10 cellular contexts compared by ENCODE assay signal in genomic region chr13:74128171-74128767, GRCh38. TPM values are rescaled to one million over a fixed set of nuclear protein-coding genes. Genes with fewer than 3 reads are reported as not detected.
DNase-seq lines count a peak whose midpoint lies in the region; ATAC-seq and TF ChIP-seq lines count a peak whose summit lies in the region.
"Had no signal": no experiment of that assay in that cellular context is flagged by ENCODE, and none has a peak within 500 bp of the region (broad histone marks: within the 10 kb centered on the region; RNA-seq: fewer than 3 reads in every experiment).

No MANE protein-coding gene starts in this region.

- no peak overlapping the region for H3K4me2 ChIP-seq in GM23338

- H3K27ac ChIP-seq in AG04450 (ENCODE audit: low read depth, low read length), result peak overlapping the region; percentile 50
- no peak overlapping the region for H3K27ac ChIP-seq in GM23338 (ENCODE audit: low read depth)
- no peak overlapping the region for H3K27ac ChIP-seq in liver (ENCODE audit: low read depth in 1 of 2, low read length in 2 of 2)
- no peak overlapping the region for H3K27ac ChIP-seq in uterus
- H3K27ac ChIP-seq: breast epithelium had no signal

- TF ChIP-seq RAD21 in liver (IDR thresholded peaks at IDR 0.05), result peak in 1 of 2 donors; percentile 32

- no peaks in the 10 kb centered on the region for H3K27me3 Mint-ChIP-seq in GM23338 (ENCODE audit: insufficient read depth, low read depth, poor library complexity)
- H3K27me3 Mint-ChIP-seq in activated T-helper 17 cell treated with anti-CD3 and anti-CD28 coated beads, Interleukin-2, amount 50 U/mL, for 72 hours, result no peaks in the 10 kb centered on the region

- no peak for TF ChIP-seq POLR2A in uterus (IDR thresholded peaks at IDR 0.05)

- H3K9me3 Mint-ChIP-seq in GM23338, result no peaks in the 10 kb centered on the region
- no peaks in the 10 kb centered on the region for H3K9me3 Mint-ChIP-seq in activated T-helper 17 cell treated with anti-CD3 and anti-CD28 coated beads, Interleukin-2, amount 50 U/mL, for 72 hours

- H3K4me3 ChIP-seq in AG04450 (ENCODE audit: low read depth, low read length) (no peak overlapping the region; the same call in 1 of the 2 replicates), GM23338 (no peak overlapping the region), liver (ENCODE audit: low read depth in 1 of 3, low read length in 3 of 3) (no peak overlapping the region), uterus (no peak overlapping the region)
- H3K4me3 ChIP-seq: breast epithelium had no signal

- peak; percentile 16 for DNase-seq in AG04450 (ENCODE audit: low read depth, low spot score)
- DNase-seq in GM23338 (ENCODE audit: low spot score), result no peak
- DNase-seq in NCI-H748 (lab: John Stamatoyannopoulos, UW; ENCODE audit: unreplicated experiment), result no peak
- DNase-seq in NCI-H526 (lab: John Stamatoyannopoulos, UW), result no peak
- no peak for DNase-seq in uterus
- DNase-seq: posterior cingulate gyrus had no signal

- TF ChIP-seq CTCF in AG04450 (IDR thresholded peaks at IDR 0.05; ENCODE audit: low read depth, low read length) (no peak), GM23338 (conservative IDR thresholded peaks at IDR 0.05; ENCODE audit: low read depth in 2 of 2) (no peak), liver (IDR thresholded peaks at IDR 0.05; ENCODE audit: low read depth, low read length, missing input control) (no peak), uterus (IDR thresholded peaks at IDR 0.05) (no peak)

- CTCF ChIA-PET in AG04450 (lab: Charles Lee), result interaction anchor here (0.8 to 1.1 kb wide), 4 partner anchors 189 to 1130 kb away, joined by 3 to 5 read pairs (median 4); no protein-coding TSS in a partner anchor

- H3K9me2 ChIP-seq in GM23338 (ENCODE audit: insufficient read depth), result no peaks in the 10 kb centered on the region

- no peak overlapping the region for H2AFZ ChIP-seq in GM23338

- H3K4me1 ChIP-seq in GM23338 (ENCODE audit: insufficient read depth) (peaks cover 9% of the 10 kb centered on the region; the same call in 1 of the 2 replicates), liver (ENCODE audit: control insufficient read depth in 4 of 4, insufficient read depth in 4 of 4, low read length in 3 of 4) (peaks cover 10 to 44% (median 35%) of the 10 kb centered on the region in 4 donors), uterus (no peaks in the 10 kb centered on the region)
- H3K4me1 ChIP-seq: breast epithelium had no signal

- peak overlapping the region; percentile 22 for H3K27ac Mint-ChIP-seq in GM23338
- peak overlapping the region; percentile 84 for H3K27ac Mint-ChIP-seq in activated T-helper 17 cell treated with anti-CD3 and anti-CD28 coated beads, Interleukin-2, amount 50 U/mL, for 72 hours

- POLR2A ChIA-PET in AG04450 (lab: Yijun Ruan, JAX), result no interaction called here

- peaks cover 84% of the 10 kb centered on the region for H3K79me2 ChIP-seq in GM23338 (replicated peaks; ENCODE audit: insufficient read depth)

- no peaks in the 10 kb centered on the region for H3K36me3 Mint-ChIP-seq in GM23338 (ENCODE audit: low read depth)
- H3K36me3 Mint-ChIP-seq in activated T-helper 17 cell treated with anti-CD3 and anti-CD28 coated beads, Interleukin-2, amount 50 U/mL, for 72 hours (ENCODE audit: low read depth), result peaks cover 20% of the 10 kb centered on the region

- ATAC-seq in GM23338, result no peak
- peak; percentile 72 for ATAC-seq in activated T-helper 17 cell treated with anti-CD3 and anti-CD28 coated beads, Interleukin-2, amount 50 U/mL, for 72 hours (replicated peaks)
- ATAC-seq in GM18861 (IDR thresholded peaks at IDR 0.05; ENCODE audit: unreplicated experiment), result no peak

- H3K4me3 Mint-ChIP-seq in GM23338, result no peak overlapping the region
- no peak overlapping the region for H3K4me3 Mint-ChIP-seq in activated T-helper 17 cell treated with anti-CD3 and anti-CD28 coated beads, Interleukin-2, amount 50 U/mL, for 72 hours

- H3K9ac ChIP-seq in liver (ENCODE audit: low read depth in 1 of 2, low read length in 2 of 2), result no peak overlapping the region

- intact Hi-C loops in uterus (cut with DNase I; ENCODE audit: low total_unique reads), result no loop called here

- H3K36me3 ChIP-seq in GM23338 (ENCODE audit: insufficient read depth) (no peaks in the 10 kb centered on the region), liver (ENCODE audit: control insufficient read depth in 4 of 4, insufficient read depth in 3 of 4, low read depth in 1 of 4, low read length in 3 of 4) (no peaks in the 10 kb centered on the region), uterus (no peaks in the 10 kb centered on the region)
- H3K36me3 ChIP-seq: breast epithelium had no signal

- H3K9me3 ChIP-seq in AG04450 (ENCODE audit: control insufficient read depth, insufficient read depth, low read length) (no peaks in the 10 kb centered on the region), liver (ENCODE audit: control insufficient read depth in 4 of 4, low read length in 3 of 4) (no peaks in the 10 kb centered on the region), uterus (no peaks in the 10 kb centered on the region)
- H3K9me3 ChIP-seq: breast epithelium had no signal

- H3K4me1 Mint-ChIP-seq in GM23338, result peaks cover 32% of the 10 kb centered on the region; the same call in 2 of the 3 replicates
- H3K4me1 Mint-ChIP-seq in activated T-helper 17 cell treated with anti-CD3 and anti-CD28 coated beads, Interleukin-2, amount 50 U/mL, for 72 hours, result peaks cover 18% of the 10 kb centered on the region

- H3K27me3 ChIP-seq in AG04450 (ENCODE audit: control insufficient read depth, insufficient read depth, low read length), result no peaks in the 10 kb centered on the region
- peaks cover 7% of the 10 kb centered on the region for H3K27me3 ChIP-seq in GM23338 (ENCODE audit: insufficient read depth)
- no peaks in the 10 kb centered on the region for H3K27me3 ChIP-seq in liver (ENCODE audit: control insufficient read depth in 4 of 4, insufficient read depth in 4 of 4, low read length in 3 of 4)
- no peaks in the 10 kb centered on the region for H3K27me3 ChIP-seq in uterus
- H3K27me3 ChIP-seq: breast epithelium had no signal

- peaks cover 4% of the 10 kb centered on the region; the same call in 1 of the 2 replicates for H4K20me1 ChIP-seq in GM23338 (replicated peaks; ENCODE audit: insufficient read depth)

- WGBS in liver, result 56% methylated on average over 6 of the region's 6 CpGs

- H3F3A ChIP-seq in GM23338 (replicated peaks; ENCODE audit: low read depth), result no peaks in the 10 kb centered on the region

TF ChIP-seq in GM23338, 12 proteins besides CTCF, POLR2A, EP300 and RAD21:
- TF ChIP-seq STAT1 (IDR thresholded peaks at IDR 0.05; ENCODE audit: unreplicated experiment), result no peak
- TF ChIP-seq POLR2AphosphoS5 (IDR thresholded peaks at IDR 0.05; ENCODE audit: low read depth), result no peak
- no peak for TF ChIP-seq CREB1 (CRISPR knock-in tag; IDR thresholded peaks at IDR 0.05; ENCODE audit: low read depth)
TF ChIP-seq in GM23338: peak in this region for 0.

TF ChIP-seq in liver, 16 proteins besides CTCF, POLR2A, EP300 and RAD21 (continues in another document):
- TF ChIP-seq SP1 (IDR thresholded peaks at IDR 0.05) (no peak), HNF4A (conservative IDR thresholded peaks at IDR 0.05) (peak; percentile 65 to 76), EGR1 (IDR thresholded peaks at IDR 0.05; ENCODE audit: low read depth in 2 of 2) (peak; percentile 38 to 50), MAX (IDR thresholded peaks at IDR 0.05) (no peak), RXRA (IDR thresholded peaks at IDR 0.05) (peak; percentile 72 to 73), JUND (IDR thresholded peaks at IDR 0.05) (no peak), TAF1 (conservative IDR thresholded peaks at IDR 0.05) (no peak), GABPA (IDR thresholded peaks at IDR 0.05 in 1 of 2, conservative IDR thresholded peaks at IDR 0.05 in 1 of 2) (no peak), REST (IDR thresholded peaks at IDR 0.05) (no peak), FOXA2 (IDR thresholded peaks at IDR 0.05) (no peak), ATF3 (IDR thresholded peaks at IDR 0.05) (no peak), YY1 (IDR thresholded peaks at IDR 0.05) (no peak)

RNA-seq across cellular contexts. Expression of gene KLF12, which starts 5.9 kb away (rescaled TPM):
- 29.3 and 29.4 TPM in 2 replicates for polyA plus RNA-seq in AG04450 (2011; rRNA removed)
- 152 and 184 TPM in 2 replicates for polyA minus RNA-seq in AG04450 (2011; rRNA and poly(A)+ RNA removed)
- 6.1 and 7.7 TPM in 2 replicates for total RNA-seq in GM23338 (2014; rRNA removed; shearing (Covaris generic))
- 5.7 and 6.4 TPM in 2 replicates for polyA plus RNA-seq in GM23338 (2016; fragmentation: Nextera tagmentation; extraction: Ambion mirVana)
- total RNA-seq in activated T-helper 17 cell treated with anti-CD3 and anti-CD28 coated beads, Interleukin-2, amount 50 U/mL, for 72 hours, result 10 to 100 TPM; 14.3 to 30.5 TPM
- 10 to 100 TPM in 1 of 2 donors, 1 to 10 TPM in 1; 8.7 to 15.9 TPM for total RNA-seq in liver
- polyA plus RNA-seq in liver, result 10 to 100 TPM in 1 of 2 donors, 1 to 10 TPM in 1; 2.4 to 14.0 TPM
- total RNA-seq in uterus, result 10 to 100 TPM in 2 of 4 donors, 1 to 10 TPM in 2; 2.3 to 57.7 (median 13.2) TPM
